12 cellular contexts compared by ENCODE assay signal in the genomic region with DNA sequence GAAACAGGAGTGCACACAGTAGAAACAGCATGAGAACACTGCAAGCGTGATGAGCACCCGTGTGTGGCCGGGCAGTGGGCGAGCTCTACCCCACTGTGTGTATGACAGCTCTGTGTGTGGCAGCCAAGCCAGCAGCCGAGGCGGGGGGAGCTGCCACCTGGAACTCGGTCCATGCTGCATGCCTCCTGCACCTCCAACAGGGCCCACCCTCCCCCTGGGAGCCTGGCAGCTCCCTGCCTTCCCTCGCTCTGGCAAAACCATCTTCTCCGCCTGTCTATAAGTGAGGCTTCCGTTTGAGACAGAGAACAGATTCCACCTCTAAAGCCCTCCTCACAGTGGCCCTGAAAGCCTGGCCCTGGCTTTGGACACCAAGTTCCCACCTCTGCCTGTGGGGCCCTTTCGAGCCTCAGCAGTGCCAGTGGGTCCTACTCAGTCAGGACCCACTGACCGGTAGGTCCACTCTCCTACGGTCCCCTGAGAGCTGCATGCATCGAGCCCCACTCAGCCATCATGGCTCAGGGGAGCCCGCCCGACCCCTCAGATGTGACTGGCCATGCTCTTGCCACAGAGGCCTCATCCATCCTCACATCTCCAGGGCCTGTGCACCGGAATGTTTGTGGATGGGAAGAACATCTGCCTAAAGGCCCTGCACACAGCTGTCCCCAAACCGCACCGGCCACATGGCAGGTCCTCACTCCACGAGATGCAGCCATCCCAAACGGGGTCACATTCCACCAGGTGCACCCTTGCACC. TPM values are rescaled to one million over a fixed set of nuclear protein-coding genes. Genes with fewer than 3 reads are reported as not detected.
DNase-seq lines count a peak whose midpoint lies in the region; ATAC-seq and TF ChIP-seq lines count a peak whose summit lies in the region.
"Had no signal": no experiment of that assay in that cellular context is flagged by ENCODE, and none has a peak within 500 bp of the region (broad histone marks: within the 10 kb centered on the region; RNA-seq: fewer than 3 reads in every experiment).

No MANE protein-coding gene starts in this region.

- no peak overlapping the region for H3K4me2 ChIP-seq in GM23338

- H3K27me3 ChIP-seq in GM23338 (ENCODE audit: insufficient read depth), result no peaks in the 10 kb centered on the region
- H3K27me3 ChIP-seq: pancreas, SJSA1 had no signal

- TF ChIP-seq CTCF in GM23338 (conservative IDR thresholded peaks at IDR 0.05; ENCODE audit: low read depth in 2 of 2), result no peak

- intact Hi-C loops in left ventricle myocardium superior (cut with micrococcal nuclease), result no loop called here

- H3K9me3 Mint-ChIP-seq in GM23338, result peaks cover 8% of the 10 kb centered on the region; the same call in 2 of the 3 replicates
- H3K9me3 Mint-ChIP-seq in activated naive CD8-positive, alpha-beta T cell treated with anti-CD3 and anti-CD28 coated beads for 36 hours, result peaks cover 3% of the 10 kb centered on the region

- H3K4me1 ChIP-seq in GM23338 (ENCODE audit: insufficient read depth), result no peaks in the 10 kb centered on the region
- H3K4me1 ChIP-seq: pancreas had no signal

- peaks cover 5% of the 10 kb centered on the region for H3K27me3 Mint-ChIP-seq in GM23338 (ENCODE audit: insufficient read depth, low read depth, poor library complexity)
- no peaks in the 10 kb centered on the region for H3K27me3 Mint-ChIP-seq in activated naive CD8-positive, alpha-beta T cell treated with anti-CD3 and anti-CD28 coated beads for 36 hours
- H3K27me3 Mint-ChIP-seq: activated CD4-positive, alpha-beta T cell treated with anti-CD3 and anti-CD28 coated beads, Interleukin-2, amount 10 ng/mL, durations not matched to agents 7 days and 5 days; activated naive CD4-positive, alpha-beta T cell treated with anti-CD3 and anti-CD28 coated beads, Interleukin-2, amount 10 ng/mL, durations not matched to agents 7 days and 5 days had no signal

- H3K4me3 Mint-ChIP-seq in GM23338, result no peak overlapping the region
- no peak overlapping the region for H3K4me3 Mint-ChIP-seq in activated naive CD8-positive, alpha-beta T cell treated with anti-CD3 and anti-CD28 coated beads for 36 hours
- H3K4me3 Mint-ChIP-seq: activated CD4-positive, alpha-beta T cell treated with anti-CD3 and anti-CD28 coated beads, Interleukin-2, amount 10 ng/mL, durations not matched to agents 7 days and 5 days; activated naive CD4-positive, alpha-beta T cell treated with anti-CD3 and anti-CD28 coated beads, Interleukin-2, amount 10 ng/mL, durations not matched to agents 7 days and 5 days had no signal

- no peak overlapping the region for H2AFZ ChIP-seq in GM23338

- no peaks in the 10 kb centered on the region for H3K9me2 ChIP-seq in GM23338 (ENCODE audit: insufficient read depth)

- H4K20me1 ChIP-seq in GM23338 (replicated peaks; ENCODE audit: insufficient read depth), result no peaks in the 10 kb centered on the region; the same call in 1 of the 2 replicates

- peaks cover 11% of the 10 kb centered on the region for H3K4me1 Mint-ChIP-seq in GM23338
- peaks cover 1% of the 10 kb centered on the region for H3K4me1 Mint-ChIP-seq in activated naive CD8-positive, alpha-beta T cell treated with anti-CD3 and anti-CD28 coated beads for 36 hours

- H3K36me3 ChIP-seq in GM23338 (ENCODE audit: insufficient read depth), result no peaks in the 10 kb centered on the region
- H3K36me3 ChIP-seq: pancreas had no signal

- ATAC-seq in GM23338 (no peak), left ventricle myocardium superior (peak; percentile 6)

- H3K27ac ChIP-seq in GM23338 (ENCODE audit: low read depth), result no peak overlapping the region
- peak overlapping the region in 17 of 21 experiments; percentile 11 to 76 (median 50) for H3K27ac ChIP-seq in skin epidermis
- H3K27ac ChIP-seq: pancreas had no signal

- no peaks in the 10 kb centered on the region for H3K79me2 ChIP-seq in GM23338 (replicated peaks; ENCODE audit: insufficient read depth)

- no peaks in the 10 kb centered on the region for H3F3A ChIP-seq in GM23338 (replicated peaks; ENCODE audit: low read depth)

- DNase-seq in GM23338 (ENCODE audit: low spot score), result no peak
- no peak for DNase-seq in activated naive CD8-positive, alpha-beta T cell treated with anti-CD3 and anti-CD28 coated beads for 36 hours
- DNase-seq in left ventricle myocardium superior, result peak; percentile 23
- DNase-seq in DMS 273 (lab: John Stamatoyannopoulos, UW; ENCODE audit: unreplicated experiment), result no peak
- no peak for DNase-seq in NCI-H2081 (lab: John Stamatoyannopoulos, UW)
- no peak for DNase-seq in NCI-H446 (lab: John Stamatoyannopoulos, UW)
- DNase-seq in stimulated activated CD4-positive, alpha-beta T cell treated with anti-CD3 and anti-CD28 coated beads, Interleukin-12 subunit alpha, Interleukin-12 subunit beta, amount 100 ng/mL, for 4 hours, result no peak
- DNase-seq: activated CD4-positive, alpha-beta T cell treated with anti-CD3 and anti-CD28 coated beads, Interleukin-2, amount 10 ng/mL, durations not matched to agents 7 days and 5 days; activated naive CD4-positive, alpha-beta T cell treated with anti-CD3 and anti-CD28 coated beads, Interleukin-2, amount 10 ng/mL, durations not matched to agents 7 days and 5 days had no signal

- peak overlapping the region; percentile 62; the same call in 1 of the 2 replicates for H3K27ac Mint-ChIP-seq in GM23338
- peak overlapping the region; percentile 20 for H3K27ac Mint-ChIP-seq in activated naive CD8-positive, alpha-beta T cell treated with anti-CD3 and anti-CD28 coated beads for 36 hours
- H3K27ac Mint-ChIP-seq: activated CD4-positive, alpha-beta T cell treated with anti-CD3 and anti-CD28 coated beads, Interleukin-2, amount 10 ng/mL, durations not matched to agents 7 days and 5 days had no signal

- H3K4me3 ChIP-seq in GM23338, result no peak overlapping the region
- H3K4me3 ChIP-seq in skin epidermis, result no peak overlapping the region
- H3K4me3 ChIP-seq: pancreas, SJSA1 had no signal

- H3K36me3 Mint-ChIP-seq in GM23338 (ENCODE audit: low read depth), result peaks cover 6% of the 10 kb centered on the region
- H3K36me3 Mint-ChIP-seq in activated naive CD8-positive, alpha-beta T cell treated with anti-CD3 and anti-CD28 coated beads for 36 hours, result peaks cover 8% of the 10 kb centered on the region

TF ChIP-seq in GM23338, 12 proteins besides CTCF, POLR2A, EP300 and RAD21 (continues in another document):
- TF ChIP-seq NANOG (IDR thresholded peaks at IDR 0.05; ENCODE audit: borderline replicate concordance), result no peak
- TF ChIP-seq, protein P1, sequence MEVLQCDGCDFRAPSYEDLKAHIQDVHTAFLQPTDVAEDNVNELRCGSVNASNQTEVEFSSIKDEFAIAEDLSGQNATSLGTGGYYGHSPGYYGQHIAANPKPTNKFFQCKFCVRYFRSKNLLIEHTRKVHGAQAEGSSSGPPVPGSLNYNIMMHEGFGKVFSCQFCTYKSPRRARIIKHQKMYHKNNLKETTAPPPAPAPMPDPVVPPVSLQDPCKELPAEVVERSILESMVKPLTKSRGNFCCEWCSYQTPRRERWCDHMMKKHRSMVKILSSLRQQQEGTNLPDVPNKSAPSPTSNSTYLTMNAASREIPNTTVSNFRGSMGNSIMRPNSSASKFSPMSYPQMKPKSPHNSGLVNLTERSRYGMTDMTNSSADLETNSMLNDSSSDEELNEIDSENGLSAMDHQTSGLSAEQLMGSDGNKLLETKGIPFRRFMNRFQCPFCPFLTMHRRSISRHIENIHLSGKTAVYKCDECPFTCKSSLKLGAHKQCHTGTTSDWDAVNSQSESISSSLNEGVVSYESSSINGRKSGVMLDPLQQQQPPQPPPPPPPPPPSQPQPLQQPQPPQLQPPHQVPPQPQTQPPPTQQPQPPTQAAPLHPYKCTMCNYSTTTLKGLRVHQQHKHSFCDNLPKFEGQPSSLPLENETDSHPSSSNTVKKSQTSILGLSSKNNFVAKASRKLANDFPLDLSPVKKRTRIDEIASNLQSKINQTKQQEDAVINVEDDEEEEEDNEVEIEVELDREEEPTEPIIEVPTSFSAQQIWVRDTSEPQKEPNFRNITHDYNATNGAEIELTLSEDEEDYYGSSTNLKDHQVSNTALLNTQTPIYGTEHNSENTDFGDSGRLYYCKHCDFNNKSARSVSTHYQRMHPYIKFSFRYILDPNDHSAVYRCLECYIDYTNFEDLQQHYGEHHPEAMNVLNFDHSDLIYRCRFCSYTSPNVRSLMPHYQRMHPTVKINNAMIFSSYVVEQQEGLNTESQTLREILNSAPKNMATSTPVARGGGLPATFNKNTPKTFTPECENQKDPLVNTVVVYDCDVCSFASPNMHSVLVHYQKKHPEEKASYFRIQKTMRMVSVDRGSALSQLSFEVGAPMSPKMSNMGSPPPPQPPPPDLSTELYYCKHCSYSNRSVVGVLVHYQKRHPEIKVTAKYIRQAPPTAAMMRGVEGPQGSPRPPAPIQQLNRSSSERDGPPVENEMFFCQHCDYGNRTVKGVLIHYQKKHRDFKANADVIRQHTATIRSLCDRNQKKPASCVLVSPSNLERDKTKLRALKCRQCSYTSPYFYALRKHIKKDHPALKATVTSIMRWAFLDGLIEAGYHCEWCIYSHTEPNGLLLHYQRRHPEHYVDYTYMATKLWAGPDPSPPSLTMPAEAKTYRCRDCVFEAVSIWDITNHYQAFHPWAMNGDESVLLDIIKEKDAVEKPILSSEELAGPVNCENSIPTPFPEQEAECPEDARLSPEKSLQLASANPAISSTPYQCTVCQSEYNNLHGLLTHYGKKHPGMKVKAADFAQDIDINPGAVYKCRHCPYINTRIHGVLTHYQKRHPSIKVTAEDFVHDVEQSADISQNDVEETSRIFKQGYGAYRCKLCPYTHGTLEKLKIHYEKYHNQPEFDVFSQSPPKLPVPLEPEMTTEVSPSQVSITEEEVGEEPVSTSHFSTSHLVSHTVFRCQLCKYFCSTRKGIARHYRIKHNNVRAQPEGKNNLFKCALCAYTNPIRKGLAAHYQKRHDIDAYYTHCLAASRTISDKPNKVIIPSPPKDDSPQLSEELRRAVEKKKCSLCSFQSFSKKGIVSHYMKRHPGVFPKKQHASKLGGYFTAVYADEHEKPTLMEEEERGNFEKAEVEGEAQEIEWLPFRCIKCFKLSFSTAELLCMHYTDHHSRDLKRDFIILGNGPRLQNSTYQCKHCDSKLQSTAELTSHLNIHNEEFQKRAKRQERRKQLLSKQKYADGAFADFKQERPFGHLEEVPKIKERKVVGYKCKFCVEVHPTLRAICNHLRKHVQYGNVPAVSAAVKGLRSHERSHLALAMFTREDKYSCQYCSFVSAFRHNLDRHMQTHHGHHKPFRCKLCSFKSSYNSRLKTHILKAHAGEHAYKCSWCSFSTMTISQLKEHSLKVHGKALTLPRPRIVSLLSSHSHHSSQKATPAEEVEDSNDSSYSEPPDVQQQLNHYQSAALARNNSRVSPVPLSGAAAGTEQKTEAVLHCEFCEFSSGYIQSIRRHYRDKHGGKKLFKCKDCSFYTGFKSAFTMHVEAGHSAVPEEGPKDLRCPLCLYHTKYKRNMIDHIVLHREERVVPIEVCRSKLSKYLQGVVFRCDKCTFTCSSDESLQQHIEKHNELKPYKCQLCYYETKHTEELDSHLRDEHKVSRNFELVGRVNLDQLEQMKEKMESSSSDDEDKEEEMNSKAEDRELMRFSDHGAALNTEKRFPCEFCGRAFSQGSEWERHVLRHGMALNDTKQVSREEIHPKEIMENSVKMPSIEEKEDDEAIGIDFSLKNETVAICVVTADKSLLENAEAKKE (CRISPR knock-in tag; IDR thresholded peaks at IDR 0.05), result no peak

RNA-seq across cellular contexts. Expression of a gene that starts 52.4 kb away (rescaled TPM):
- 1.5 TPM in 1 of 2 replicates, not detected in the other for total RNA-seq in GM23338 (2014; rRNA removed; shearing (Covaris generic))
- 0.12 and 0.44 TPM in 2 replicates for polyA plus RNA-seq in GM23338 (2016; fragmentation: Nextera tagmentation; extraction: Ambion mirVana)
- total RNA-seq in activated naive CD8-positive, alpha-beta T cell treated with anti-CD3 and anti-CD28 coated beads for 36 hours, result under 1 TPM; 0.96 to 0.99 TPM
- total RNA-seq in left ventricle myocardium superior, result 0.37 TPM
- total RNA-seq: SJSA1 had no signal
